Comparison of ENCODE assay signal across 16 cellular contexts in genomic region chr2:11624893-11625292, GRCh38. TPM values are rescaled to one million over a fixed set of nuclear protein-coding genes. Genes with fewer than 3 reads are reported as not detected.
A peak's percentile ranks its signal among the peaks of the same experiment; 100 is the strongest.
DNase-seq lines count a peak whose midpoint lies in the region; ATAC-seq and TF ChIP-seq lines count a peak whose summit lies in the region.
"Had no signal": no experiment of that assay in that cellular context is flagged by ENCODE, and none has a peak within 500 bp of the region (broad histone marks: within the 10 kb centered on the region; RNA-seq: fewer than 3 reads in every experiment).

No MANE protein-coding gene starts in this region.

- no peak overlapping the region for H3K4me3 Mint-ChIP-seq in WTC11
- no peak overlapping the region for H3K4me3 Mint-ChIP-seq in stimulated activated naive B cell treated with anti-CD40 and anti-IgM and Interleukin-4, amounts not matched to agents 10 μg/mL and 1 μg/mL and 100 μg/mL, for 72 hours
- no peak overlapping the region for H3K4me3 Mint-ChIP-seq in activated CD4-positive, alpha-beta T cell treated with anti-CD3 and anti-CD28 coated beads, Interleukin-2, amount 10 ng/mL, durations not matched to agents 24 days and 14 days
- H3K4me3 Mint-ChIP-seq: CD8-positive, alpha-beta memory T cell; GM23338; H9 had no signal

- H3K27ac Mint-ChIP-seq in WTC11: peak overlapping the region; percentile 32; the same call in 1 of the 2 replicates
- H3K27ac Mint-ChIP-seq in stimulated activated naive B cell treated with anti-CD40 and anti-IgM and Interleukin-4, amounts not matched to agents 10 μg/mL and 1 μg/mL and 100 μg/mL, for 72 hours: no peak overlapping the region
- no peak overlapping the region for H3K27ac Mint-ChIP-seq in activated CD4-positive, alpha-beta T cell treated with anti-CD3 and anti-CD28 coated beads, Interleukin-2, amount 10 ng/mL, durations not matched to agents 24 days and 14 days
- H3K27ac Mint-ChIP-seq: CD8-positive, alpha-beta memory T cell; GM23338; H9 had no signal

- peaks cover 71% of the 10 kb centered on the region for H3K36me3 Mint-ChIP-seq in WTC11
- H3K36me3 Mint-ChIP-seq in stimulated activated naive B cell treated with anti-CD40 and anti-IgM and Interleukin-4, amounts not matched to agents 10 μg/mL and 1 μg/mL and 100 μg/mL, for 72 hours: peaks cover 0 to 2% of the 10 kb centered on the region in 2 donors
- H3K36me3 Mint-ChIP-seq in activated CD4-positive, alpha-beta T cell treated with anti-CD3 and anti-CD28 coated beads, Interleukin-2, amount 10 ng/mL, durations not matched to agents 24 days and 14 days (ENCODE audit: low read depth): no peaks in the 10 kb centered on the region
- H3K36me3 Mint-ChIP-seq: CD8-positive, alpha-beta memory T cell had no signal

- no peaks in the 10 kb centered on the region for H3K4me1 Mint-ChIP-seq in WTC11
- no peaks in the 10 kb centered on the region for H3K4me1 Mint-ChIP-seq in stimulated activated naive B cell treated with anti-CD40 and anti-IgM and Interleukin-4, amounts not matched to agents 10 μg/mL and 1 μg/mL and 100 μg/mL, for 72 hours
- no peaks in the 10 kb centered on the region for H3K4me1 Mint-ChIP-seq in activated CD4-positive, alpha-beta T cell treated with anti-CD3 and anti-CD28 coated beads, Interleukin-2, amount 10 ng/mL, durations not matched to agents 24 days and 14 days
- H3K4me1 Mint-ChIP-seq: CD8-positive, alpha-beta memory T cell; GM23338; H9 had no signal

- intact Hi-C loops in activated CD4-positive, alpha-beta T cell treated with anti-CD3 and anti-CD28 coated beads, Interleukin-2, amount 10 ng/mL, durations not matched to agents 24 days and 14 days (cut with micrococcal nuclease): no loop called here

- ATAC-seq in WTC11: no peak
- peak; percentile 29 to 31 for ATAC-seq in stimulated activated naive B cell treated with anti-CD40 and anti-IgM and Interleukin-4, amounts not matched to agents 10 μg/mL and 1 μg/mL and 100 μg/mL, for 72 hours (replicated peaks)
- ATAC-seq: GM23338 had no signal

- POLR2A ChIA-PET in WTC11 (lab: Charles Lee): no interaction called here

- DNase-seq in NOMO-1 (lab: John Stamatoyannopoulos, UW; ENCODE audit: unreplicated experiment in 2 of 2): peak; percentile 3 to 4
- DNase-seq in NOMO-1 treated with dmso at 0.1 percent for 144 hours (lab: John Stamatoyannopoulos, UW; ENCODE audit: unreplicated experiment): no peak
- DNase-seq in MV-4-11 (lab: John Stamatoyannopoulos, UW): peak; percentile 65
- DNase-seq in WTC11 (ENCODE audit: low spot score): no peak
- DNase-seq in stimulated activated naive B cell treated with anti-CD40 and anti-IgM and Interleukin-4, amounts not matched to agents 10 μg/mL and 1 μg/mL and 100 μg/mL, for 72 hours: no peak
- no peak for DNase-seq in activated CD4-positive, alpha-beta T cell treated with anti-CD3 and anti-CD28 coated beads, Interleukin-2, amount 10 ng/mL, durations not matched to agents 24 days and 14 days
- DNase-seq in T-helper 1 cell: no peak
- DNase-seq: 8988T; AML-193; Caco-2; CD8-positive, alpha-beta memory T cell; DND-41; GDM1; H9 had no signal

- H3K27me3 Mint-ChIP-seq in WTC11 (ENCODE audit: low read depth): no peaks in the 10 kb centered on the region
- H3K27me3 Mint-ChIP-seq in stimulated activated naive B cell treated with anti-CD40 and anti-IgM and Interleukin-4, amounts not matched to agents 10 μg/mL and 1 μg/mL and 100 μg/mL, for 72 hours: peaks cover 7 to 12% of the 10 kb centered on the region in 2 donors
- H3K27me3 Mint-ChIP-seq in activated CD4-positive, alpha-beta T cell treated with anti-CD3 and anti-CD28 coated beads, Interleukin-2, amount 10 ng/mL, durations not matched to agents 24 days and 14 days: no peaks in the 10 kb centered on the region

- H3K9me3 Mint-ChIP-seq in WTC11: peaks cover 13% of the 10 kb centered on the region
- H3K9me3 Mint-ChIP-seq in stimulated activated naive B cell treated with anti-CD40 and anti-IgM and Interleukin-4, amounts not matched to agents 10 μg/mL and 1 μg/mL and 100 μg/mL, for 72 hours: peaks cover 9 to 13% of the 10 kb centered on the region in 2 donors
- no peaks in the 10 kb centered on the region for H3K9me3 Mint-ChIP-seq in activated CD4-positive, alpha-beta T cell treated with anti-CD3 and anti-CD28 coated beads, Interleukin-2, amount 10 ng/mL, durations not matched to agents 24 days and 14 days

- CTCF ChIA-PET in WTC11 (lab: Charles Lee): no interaction called here

- TF ChIP-seq CTCF in WTC11 (IDR thresholded peaks at IDR 0.05): no peak

TF ChIP-seq in WTC11, 78 proteins besides CTCF, POLR2A, EP300 and RAD21:
- TF ChIP-seq ZNF396 (CRISPR knock-in tag; IDR thresholded peaks at IDR 0.05; ENCODE audit: borderline replicate concordance) (no peak), PRRX2 (CRISPR knock-in tag; IDR thresholded peaks at IDR 0.05) (no peak), USF1 (CRISPR knock-in tag; IDR thresholded peaks at IDR 0.05) (no peak), JAZF1 (CRISPR knock-in tag; IDR thresholded peaks at IDR 0.05) (no peak), PREB (CRISPR knock-in tag; IDR thresholded peaks at IDR 0.05; ENCODE audit: borderline replicate concordance) (no peak), ATF2 (CRISPR knock-in tag; IDR thresholded peaks at IDR 0.05; ENCODE audit: borderline replicate concordance, low read depth) (no peak), HMGXB4 (CRISPR knock-in tag; IDR thresholded peaks at IDR 0.05) (no peak), TP53 (CRISPR knock-in tag; IDR thresholded peaks at IDR 0.05) (no peak), RELA (CRISPR knock-in tag; IDR thresholded peaks at IDR 0.05; ENCODE audit: borderline replicate concordance) (no peak), IRF2 (CRISPR knock-in tag; IDR thresholded peaks at IDR 0.05; ENCODE audit: borderline replicate concordance, low read depth) (no peak), FOXK1 (CRISPR knock-in tag; IDR thresholded peaks at IDR 0.05) (no peak), NR1H2 (CRISPR knock-in tag; IDR thresholded peaks at IDR 0.05) (no peak), KAT7 (CRISPR knock-in tag; IDR thresholded peaks at IDR 0.05; ENCODE audit: borderline replicate concordance) (no peak), ATF3 (CRISPR knock-in tag; conservative IDR thresholded peaks at IDR 0.05) (no peak), TCF7 (CRISPR knock-in tag; IDR thresholded peaks at IDR 0.05; ENCODE audit: low read depth) (no peak)

RNA-seq across cellular contexts. Expression of gene NTSR2, which starts 45.1 kb away (rescaled TPM):
- 0.16 TPM in 1 of 3 replicates, not detected in the others for total RNA-seq in WTC11 (2021)
- not detected in 2 replicates for total RNA-seq in activated CD4-positive, alpha-beta T cell treated with anti-CD3 and anti-CD28 coated beads, Interleukin-2, amount 10 ng/mL, durations not matched to agents 24 days and 14 days
- total RNA-seq: Caco-2; CD8-positive, alpha-beta memory T cell; H9; HT1080 had no signal

Comparison
In these comparisons a context has a peak if more than half of its experiments do, and no peak if none do; other contexts are left out.
1. DNase-seq: peak in NOMO-1 (2 of 2) and MV-4-11 (single experiment); none in NOMO-1 treated with dmso at 0.1 percent for 144 hours (single experiment), WTC11 (single experiment), stimulated activated naive B cell treated with anti-CD40 and anti-IgM and Interleukin-4, amounts not matched to agents 10 μg/mL and 1 μg/mL and 100 μg/mL, for 72 hours (single experiment), activated CD4-positive, alpha-beta T cell treated with anti-CD3 and anti-CD28 coated beads, Interleukin-2, amount 10 ng/mL, durations not matched to agents 24 days and 14 days (single experiment) and T-helper 1 cell (0 of 5).